40 cellular contexts compared by ENCODE assay signal in genomic region chr17:48314716-48315115, GRCh38.
"Had no signal": no experiment of that assay in that cellular context is flagged by ENCODE, and none has a peak within 500 bp of the region (broad histone marks: within the 10 kb centered on the region; RNA-seq: fewer than 3 reads in every experiment).

No MANE protein-coding gene starts in this region.

- H3K4me3 ChIP-seq: ascending aorta, cardiac muscle cell had no signal

- H3K4me3 Mint-ChIP-seq: activated CD4-positive, alpha-beta memory T cell treated with anti-CD3 and anti-CD28 coated beads, Interleukin-2, amount 10 ng/mL, durations not matched to agents 7 days and 5 days; activated CD4-positive, alpha-beta T cell treated with anti-CD3 and anti-CD28 coated beads for 36 hours; activated CD4-positive, alpha-beta T cell treated with anti-CD3 and anti-CD28 coated beads, Interleukin-2, amount 10 ng/mL, durations not matched to agents 7 days and 5 days; activated CD8-positive, alpha-beta memory T cell treated with anti-CD3 and anti-CD28 coated beads, Interleukin-2, amount 10 ng/mL, durations not matched to agents 7 days and 5 days; activated CD8-positive, alpha-beta T cell treated with anti-CD3 and anti-CD28 coated beads, Interleukin-2, amount 10 ng/mL, durations not matched to agents 7 days and 5 days; activated naive CD4-positive, alpha-beta T cell treated with anti-CD3 and anti-CD28 coated beads, Interleukin-2, amount 10 ng/mL, durations not matched to agents 7 days and 5 days; activated naive CD4-positive, alpha-beta T cell treated with anti-CD3 and anti-CD28 coated beads, Interleukin-2, amount 50 U/mL, for 24 hours; activated naive CD8-positive, alpha-beta T cell; activated naive CD8-positive, alpha-beta T cell treated with anti-CD3 and anti-CD28 coated beads, Interleukin-2, amount 10 ng/mL, durations not matched to agents 7 days and 5 days; activated naive CD8-positive, alpha-beta T cell treated with anti-CD3 and anti-CD28 coated beads, Interleukin-2, amount 50 U/mL, for 24 hours; activated T-cell treated with anti-CD3 and anti-CD28 coated beads, Interleukin-2, amount 50 U/mL, for 24 hours; brain; central memory CD8-positive, alpha-beta T cell; T-helper 1 cell treated with Interleukin-12 subunit alpha and Interleukin-12 subunit beta and Interleukin-4 antibody, amounts not matched to agents 30 μg/mL and 1 μg/mL, for 36 hours; T-helper 2 cell treated with Interferon-gamma antibody and Interleukin-4, amounts not matched to agents 5 μg/mL and 100 μg/mL, for 36 hours; WTC11 had no signal

- DNase-seq: activated CD4-positive, alpha-beta memory T cell treated with anti-CD3 and anti-CD28 coated beads, Interleukin-2, amount 10 ng/mL, durations not matched to agents 7 days and 5 days; activated CD4-positive, alpha-beta T cell treated with anti-CD3 and anti-CD28 coated beads for 1 hour; activated CD4-positive, alpha-beta T cell treated with anti-CD3 and anti-CD28 coated beads for 36 hours; activated CD4-positive, alpha-beta T cell treated with anti-CD3 and anti-CD28 coated beads for 48 hours; activated CD4-positive, alpha-beta T cell treated with anti-CD3 and anti-CD28 coated beads, Interleukin-2, amount 10 ng/mL, durations not matched to agents 7 days and 5 days; activated CD4-positive, alpha-beta T cell treated with anti-CD3 and anti-CD28 coated beads, Interleukin-2, amount 50 U/mL, for 48 hours; activated CD4-positive, CD25-positive, alpha-beta regulatory T cell; activated CD8-positive, alpha-beta memory T cell treated with anti-CD3 and anti-CD28 coated beads for 24 hours; activated CD8-positive, alpha-beta memory T cell treated with anti-CD3 and anti-CD28 coated beads, Interleukin-2, amount 10 ng/mL, durations not matched to agents 7 days and 5 days; activated CD8-positive, alpha-beta memory T cell treated with anti-CD3 and anti-CD28 coated beads, Interleukin-2, amount 50 U/mL, for 48 hours; activated CD8-positive, alpha-beta T cell treated with anti-CD3 and anti-CD28 coated beads, Interleukin-2, amount 10 ng/mL, durations not matched to agents 7 days and 5 days; activated effector memory CD4-positive, alpha-beta T cell treated with Interleukin-2 at 50 U/mL for 16 hours; activated gamma-delta T cell; activated naive CD4-positive, alpha-beta T cell treated with anti-CD3 and anti-CD28 coated beads, Interleukin-2, amount 10 ng/mL, durations not matched to agents 7 days and 5 days; activated naive CD4-positive, alpha-beta T cell treated with Interleukin-2 at 50 U/mL for 16 hours; activated naive CD8-positive, alpha-beta T cell treated with anti-CD3 and anti-CD28 coated beads, Interleukin-2, amount 10 ng/mL, durations not matched to agents 7 days and 5 days; activated naive CD8-positive, alpha-beta T cell treated with anti-CD3 and anti-CD28 coated beads, Interleukin-2, amount 50 U/mL, for 24 hours; activated T-cell treated with anti-CD3 and anti-CD28 coated beads, Interleukin-2, amount 50 U/mL, for 24 hours; activated T-cell treated with anti-CD3 and anti-CD28 coated beads, Interleukin-2, amount 50 U/mL, for 48 hours; amygdala; anterior cingulate cortex; caudate nucleus; cerebellar nuclear complex; T-helper 1 cell; T-helper 2 cell; T-helper 9 cell; WERI-Rb-1 had no signal

- H3K27ac ChIP-seq: ascending aorta, cardiac muscle cell, WERI-Rb-1 had no signal

- H3K4me1 ChIP-seq: ascending aorta had no signal

- H3K4me1 Mint-ChIP-seq: activated CD4-positive, alpha-beta T cell treated with anti-CD3 and anti-CD28 coated beads, Interleukin-2, amount 10 ng/mL, durations not matched to agents 7 days and 5 days; activated CD8-positive, alpha-beta memory T cell treated with anti-CD3 and anti-CD28 coated beads, Interleukin-2, amount 10 ng/mL, durations not matched to agents 7 days and 5 days had no signal

- H3K27ac Mint-ChIP-seq: activated CD4-positive, alpha-beta memory T cell treated with anti-CD3 and anti-CD28 coated beads, Interleukin-2, amount 10 ng/mL, durations not matched to agents 7 days and 5 days; activated CD4-positive, alpha-beta T cell treated with anti-CD3 and anti-CD28 coated beads for 36 hours; activated CD4-positive, alpha-beta T cell treated with anti-CD3 and anti-CD28 coated beads, Interleukin-2, amount 10 ng/mL, durations not matched to agents 7 days and 5 days; activated CD8-positive, alpha-beta memory T cell treated with anti-CD3 and anti-CD28 coated beads, Interleukin-2, amount 10 ng/mL, durations not matched to agents 7 days and 5 days; activated CD8-positive, alpha-beta T cell treated with anti-CD3 and anti-CD28 coated beads, Interleukin-2, amount 10 ng/mL, durations not matched to agents 7 days and 5 days; activated naive CD4-positive, alpha-beta T cell treated with anti-CD3 and anti-CD28 coated beads, Interleukin-2, amount 10 ng/mL, durations not matched to agents 7 days and 5 days; activated naive CD4-positive, alpha-beta T cell treated with anti-CD3 and anti-CD28 coated beads, Interleukin-2, amount 50 U/mL, for 24 hours; activated naive CD8-positive, alpha-beta T cell; activated naive CD8-positive, alpha-beta T cell treated with anti-CD3 and anti-CD28 coated beads, Interleukin-2, amount 10 ng/mL, durations not matched to agents 7 days and 5 days; activated naive CD8-positive, alpha-beta T cell treated with anti-CD3 and anti-CD28 coated beads, Interleukin-2, amount 50 U/mL, for 24 hours; activated T-cell treated with anti-CD3 and anti-CD28 coated beads, Interleukin-2, amount 50 U/mL, for 24 hours; activated T-helper 2 cell treated with anti-CD3 and anti-CD28 coated beads, Interferon-gamma antibody, Interleukin-2, Interleukin-4, amounts not matched to agents 10 μg/mL and 5 μg/mL and 100 μg/mL, durations not matched to agents 14 hours and 24 hours and 36 hours; brain; T-helper 1 cell treated with Interleukin-12 subunit alpha and Interleukin-12 subunit beta and Interleukin-4 antibody, amounts not matched to agents 30 μg/mL and 1 μg/mL, for 36 hours; T-helper 2 cell treated with Interferon-gamma antibody and Interleukin-4, amounts not matched to agents 5 μg/mL and 100 μg/mL, for 36 hours; WTC11 had no signal

- ATAC-seq: activated CD4-positive, alpha-beta T cell treated with anti-CD3 and anti-CD28 coated beads for 36 hours; activated CD4-positive, CD25-positive, alpha-beta regulatory T cell treated with anti-CD3 and anti-CD28 coated beads, Interleukin-2, amount 50 U/mL, for 24 hours; activated CD8-positive, alpha-beta memory T cell treated with anti-CD3 and anti-CD28 coated beads, Interleukin-2, amount 10 ng/mL, durations not matched to agents 7 days and 5 days; activated CD8-positive, alpha-beta T cell treated with anti-CD3 and anti-CD28 coated beads, Interleukin-2, amount 10 ng/mL, durations not matched to agents 7 days and 5 days; activated naive CD8-positive, alpha-beta T cell treated with anti-CD3 and anti-CD28 coated beads, Interleukin-2, amount 50 U/mL, for 24 hours; WTC11 had no signal

- H3K27me3 Mint-ChIP-seq: activated CD4-positive, alpha-beta memory T cell treated with anti-CD3 and anti-CD28 coated beads, Interleukin-2, amount 10 ng/mL, durations not matched to agents 7 days and 5 days; activated CD4-positive, alpha-beta T cell treated with anti-CD3 and anti-CD28 coated beads for 36 hours; activated CD4-positive, alpha-beta T cell treated with anti-CD3 and anti-CD28 coated beads, Interleukin-2, amount 10 ng/mL, durations not matched to agents 7 days and 5 days; activated CD8-positive, alpha-beta memory T cell treated with anti-CD3 and anti-CD28 coated beads, Interleukin-2, amount 10 ng/mL, durations not matched to agents 7 days and 5 days; activated naive CD4-positive, alpha-beta T cell treated with anti-CD3 and anti-CD28 coated beads, Interleukin-2, amount 10 ng/mL, durations not matched to agents 7 days and 5 days; activated naive CD4-positive, alpha-beta T cell treated with anti-CD3 and anti-CD28 coated beads, Interleukin-2, amount 50 U/mL, for 24 hours; activated naive CD8-positive, alpha-beta T cell; activated naive CD8-positive, alpha-beta T cell treated with anti-CD3 and anti-CD28 coated beads, Interleukin-2, amount 10 ng/mL, durations not matched to agents 7 days and 5 days; activated naive CD8-positive, alpha-beta T cell treated with anti-CD3 and anti-CD28 coated beads, Interleukin-2, amount 50 U/mL, for 24 hours; activated T-cell treated with anti-CD3 and anti-CD28 coated beads, Interleukin-2, amount 50 U/mL, for 24 hours; central memory CD8-positive, alpha-beta T cell had no signal

- H3K9me3 ChIP-seq: ascending aorta had no signal

- FAIRE-seq: bronchial epithelial cell, TTC549 had no signal

- H3K36me3 Mint-ChIP-seq: brain, WTC11 had no signal

- H3K9me3 Mint-ChIP-seq: activated CD4-positive, alpha-beta memory T cell treated with anti-CD3 and anti-CD28 coated beads, Interleukin-2, amount 10 ng/mL, durations not matched to agents 7 days and 5 days; activated CD4-positive, alpha-beta T cell treated with anti-CD3 and anti-CD28 coated beads, Interleukin-2, amount 10 ng/mL, durations not matched to agents 7 days and 5 days; activated naive CD4-positive, alpha-beta T cell treated with anti-CD3 and anti-CD28 coated beads, Interleukin-2, amount 10 ng/mL, durations not matched to agents 7 days and 5 days; activated naive CD4-positive, alpha-beta T cell treated with anti-CD3 and anti-CD28 coated beads, Interleukin-2, amount 50 U/mL, for 24 hours; activated naive CD8-positive, alpha-beta T cell treated with anti-CD3 and anti-CD28 coated beads, Interleukin-2, amount 10 ng/mL, durations not matched to agents 7 days and 5 days; activated naive CD8-positive, alpha-beta T cell treated with anti-CD3 and anti-CD28 coated beads, Interleukin-2, amount 50 U/mL, for 24 hours; activated T-cell treated with anti-CD3 and anti-CD28 coated beads, Interleukin-2, amount 50 U/mL, for 24 hours; activated T-helper 2 cell treated with anti-CD3 and anti-CD28 coated beads, Interferon-gamma antibody, Interleukin-2, Interleukin-4, amounts not matched to agents 10 μg/mL and 5 μg/mL and 100 μg/mL, durations not matched to agents 14 hours and 24 hours and 36 hours; brain; central memory CD8-positive, alpha-beta T cell; T-helper 1 cell treated with Interleukin-12 subunit alpha and Interleukin-12 subunit beta and Interleukin-4 antibody, amounts not matched to agents 30 μg/mL and 1 μg/mL, for 36 hours; T-helper 2 cell treated with Interferon-gamma antibody and Interleukin-4, amounts not matched to agents 5 μg/mL and 100 μg/mL, for 36 hours; WTC11 had no signal
